Comparison of ENCODE assay signal across 15 cellular contexts in the genomic region with DNA sequence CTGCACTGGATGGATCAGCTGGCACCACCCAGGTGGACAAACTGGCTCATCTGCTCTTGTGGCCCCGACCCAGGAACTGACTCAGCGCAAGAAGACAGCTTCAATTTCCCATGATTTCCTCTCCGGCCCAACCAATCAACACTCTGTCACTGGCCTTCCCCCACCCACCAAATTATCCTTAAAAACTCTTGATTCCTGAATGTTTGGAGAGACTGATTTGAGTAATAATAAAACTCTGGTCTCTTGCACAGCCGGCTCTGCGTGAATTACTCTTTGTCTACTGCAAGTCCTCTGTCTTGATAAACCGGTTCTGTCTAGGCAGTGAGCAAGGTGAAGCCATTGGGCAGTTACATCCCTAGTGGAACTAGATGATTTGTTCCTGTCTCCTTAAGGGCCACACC. TPM values are rescaled to one million over a fixed set of nuclear protein-coding genes. Genes with fewer than 3 reads are reported as not detected.
DNase-seq lines count a peak whose midpoint lies in the region; ATAC-seq, FAIRE-seq and TF ChIP-seq lines count a peak whose summit lies in the region.
"Had no signal": no experiment of that assay in that cellular context is flagged by ENCODE, and none has a peak within 500 bp of the region (broad histone marks: within the 10 kb centered on the region; RNA-seq: fewer than 3 reads in every experiment).

No MANE protein-coding gene starts in this region.

- CTCF ChIA-PET in Caco-2 (lab: Charles Lee), result no interaction called here
- CTCF ChIA-PET in K562 (lab: Yijun Ruan, JAX; ENCODE audit: low intra/inter-chr PET ratio), result no interaction called here

- WGBS in K562 (ENCODE audit: insufficient coverage, low coverage, missing lambda C conversion rate), result 7% methylated on average over 6 of the region's 6 CpGs

- H3K9me3 ChIP-seq in Caco-2, result no peaks in the 10 kb centered on the region
- no peaks in the 10 kb centered on the region for H3K9me3 ChIP-seq in K562 (replicated peaks; ENCODE audit: control insufficient read depth, insufficient read depth, low read depth, low read length)

- H3K79me2 ChIP-seq in K562 (ENCODE audit: control insufficient read depth, insufficient read depth, low read length), result no peaks in the 10 kb centered on the region

- no peaks in the 10 kb centered on the region for H3K9me1 ChIP-seq in K562 (ENCODE audit: control insufficient read depth, insufficient read depth, low read length)

- ATAC-seq in K562, result no peak

- in situ Hi-C loops in K562 (cut with MboI), result no loop called here

- H4K20me1 ChIP-seq in K562 (replicated peaks; ENCODE audit: control insufficient read depth, insufficient read depth, low read length), result no peaks in the 10 kb centered on the region

- no peak for TF ChIP-seq EP300 in K562 (IDR thresholded peaks at IDR 0.05; ENCODE audit: low read length)

- BruUV-seq in Caco-2 (replicated peaks; lab: Mats Ljungman, UMichigan), result no TSS peak
- no TSS peak for BruUV-seq in K562 (replicated peaks; lab: Mats Ljungman, UMichigan)

- H3K36me3 ChIP-seq in Caco-2 (ENCODE audit: control insufficient read depth, insufficient read depth, low read length) (peaks cover 3% of the 10 kb centered on the region), H7 (replicated peaks; ENCODE audit: control insufficient read depth, insufficient read depth, low read length) (no peaks in the 10 kb centered on the region; the same call in 1 of the 2 replicates), K562 (ENCODE audit: control insufficient read depth, insufficient read depth, low read length) (no peaks in the 10 kb centered on the region)
- H3K36me3 ChIP-seq: cardiac muscle cell had no signal

- H3K9me3 Mint-ChIP-seq in Caco-2 (ENCODE audit: unreplicated experiment), result no peaks in the 10 kb centered on the region

- no peak for TF ChIP-seq RAD21 in K562 (CRISPR knock-in tag; conservative IDR thresholded peaks at IDR 0.05 in 1 of 2, IDR thresholded peaks at IDR 0.05 in 1 of 2)

- no peak overlapping the region for H3K27ac ChIP-seq in K562 (ENCODE audit: extremely low read depth, low read depth, low read length)
- H3K27ac ChIP-seq: cardiac muscle cell had no signal

- H3K4me2 ChIP-seq in K562 (ENCODE audit: insufficient read depth, low read length), result no peak overlapping the region

- H3K27me3 Mint-ChIP-seq in Caco-2 (ENCODE audit: insufficient read depth, unreplicated experiment), result no peaks in the 10 kb centered on the region

- no peak overlapping the region for H3K4me3 ChIP-seq in Caco-2 (ENCODE audit: low read depth, low read length)
- H3K4me3 ChIP-seq in H7 (ENCODE audit: insufficient read depth, low read depth, low read length), result no peak overlapping the region
- no peak overlapping the region for H3K4me3 ChIP-seq in K562
- H3K4me3 ChIP-seq: cardiac muscle cell had no signal

- DNase-seq in Caco-2, result peak; percentile 69
- peak; percentile 6 for DNase-seq in H7
- no peak for DNase-seq in K562 (ENCODE audit: extremely low read depth in 1 of 4, low spot score in 3 of 4)
- DNase-seq in mucosa of gallbladder (ENCODE audit: low spot score), result peak; percentile 61
- DNase-seq in NK-92 (lab: John Stamatoyannopoulos, UW; ENCODE audit: unreplicated experiment), result no peak
- no peak for DNase-seq in AG20443 (ENCODE audit: low spot score)
- no peak for DNase-seq in posterior cingulate gyrus
- DNase-seq: activated CD4-positive, alpha-beta T cell treated with anti-CD3 and anti-CD28 coated beads, Interleukin-2, amount 50 U/mL, for 4 hours; C1 segment of cervical spinal cord; kidney; NCI-H524 had no signal

- H3K9ac ChIP-seq in K562 (ENCODE audit: insufficient read depth in 1 of 2, low read depth in 2 of 2, low read length in 2 of 2), result no peak overlapping the region

- peak overlapping the region; percentile 57 for H3K4me3 Mint-ChIP-seq in Caco-2 (ENCODE audit: unreplicated experiment)

- H3K4me1 ChIP-seq in Caco-2 (peaks cover 17% of the 10 kb centered on the region), K562 (replicated peaks in 1 of 2; ENCODE audit: control insufficient read depth in 2 of 2, insufficient read depth in 2 of 2, low read length in 2 of 2) (peaks cover 4 to 6% of the 10 kb centered on the region in 2 experiments; a peak in 3 of 5 replicates)

- TF ChIP-seq POLR2A in K562 (conservative IDR thresholded peaks at IDR 0.05), result no peak

- H3K27me3 ChIP-seq in Caco-2 (replicated peaks; ENCODE audit: control insufficient read depth, insufficient read depth, low read length) (no peaks in the 10 kb centered on the region), H7 (ENCODE audit: control insufficient read depth, insufficient read depth, low read length) (0 out of 2 replicates have a peak, but pooled peaks cover 3% of the 10 kb centered on the region), K562 (ENCODE audit: control insufficient read depth in 2 of 2, insufficient read depth in 2 of 2, low read length in 2 of 2) (peaks cover 44 to 81% of the 10 kb centered on the region in 2 experiments)
- H3K27me3 ChIP-seq: cardiac muscle cell had no signal

- POLR2A ChIA-PET in Caco-2 (lab: Charles Lee), result no interaction called here
- POLR2A ChIA-PET in K562 (lab: Yijun Ruan, JAX), result interaction anchor here (1.1 to 1.3 kb wide), 2 partner anchors 8 to 25 kb away, joined by 4 read pairs; no protein-coding TSS in a partner anchor

- H2AFZ ChIP-seq in K562 (ENCODE audit: low read depth, low read length), result no peak overlapping the region

- peaks cover 11% of the 10 kb centered on the region for H3K36me3 Mint-ChIP-seq in Caco-2 (ENCODE audit: insufficient read depth, unreplicated experiment)

- FAIRE-seq in K562 (lab: Jason Lieb, UNC), result peak; percentile 49
- FAIRE-seq: endometrium, G401.6, kidney, urothelium cell line had no signal

- intact Hi-C loops in Caco-2 (cut with micrococcal nuclease; ENCODE audit: unreplicated experiment) (no loop called here), K562 (cut with micrococcal nuclease) (loop anchor here (10.0 kb wide), 1 partner anchor 125 kb away; no protein-coding TSS in a partner anchor), posterior cingulate gyrus (cut with DNase I) (no loop called here)

- H3K27ac Mint-ChIP-seq in Caco-2 (ENCODE audit: unreplicated experiment), result peak overlapping the region; percentile 78

- H3K4me1 Mint-ChIP-seq in Caco-2 (ENCODE audit: low read depth, unreplicated experiment), result peaks cover 22% of the 10 kb centered on the region

- TF ChIP-seq CTCF in Caco-2 (IDR thresholded peaks at IDR 0.05; ENCODE audit: insufficient read depth in 1 of 2, low read depth in 1 of 2, low read length in 1 of 2, severe bottlenecking in 1 of 2, unreplicated experiment in 1 of 2), result no peak
- no peak for TF ChIP-seq CTCF in K562 (IDR thresholded peaks at IDR 0.05 in 2 of 3, conservative IDR thresholded peaks at IDR 0.05 in 1 of 3; ENCODE audit: insufficient read depth in 2 of 3, low read depth in 1 of 3, low read length in 3 of 3)

TF ChIP-seq in K562, 482 proteins besides CTCF, POLR2A, EP300 and RAD21:
- no peak for TF ChIP-seq ZNF644 (tag; IDR thresholded peaks at IDR 0.05; ENCODE audit: low read depth)
- TF ChIP-seq, protein P1, sequence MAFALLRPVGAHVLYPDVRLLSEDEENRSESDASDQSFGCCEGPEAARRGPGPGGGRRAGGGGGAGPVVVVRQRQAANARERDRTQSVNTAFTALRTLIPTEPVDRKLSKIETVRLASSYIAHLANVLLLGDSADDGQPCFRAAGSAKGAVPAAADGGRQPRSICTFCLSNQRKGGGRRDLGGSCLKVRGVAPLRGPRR (CRISPR knock-in tag; IDR thresholded peaks at IDR 0.05), result no peak
TF ChIP-seq in K562: peak in this region for 0.

RNA-seq across cellular contexts. Expression of a gene that starts 16.1 kb away (rescaled TPM):
- total RNA-seq in Caco-2 (2022) (41.8 and 43.8 TPM in 2 replicates), K562 (2014; rRNA removed) (0.29 TPM in 1 of 2 replicates, not detected in the other), K562 (2014; rRNA removed; fragmentation: Illumina TruSeq; extraction: Trizol) (0.11 TPM in 1 of 2 replicates, not detected in the other), K562 (2015; rRNA removed; fragmentation: Illumina TruSeq; extraction: Trizol) (0.04 TPM in 1 of 2 replicates, not detected in the other), K562 (2021) (0.11 and 0.27 TPM in 2 replicates), mucosa of gallbladder (62.8 TPM)
- 25.3 and 25.7 TPM in 2 replicates for total RNA-seq in H7 (2014; rRNA removed; shearing (Covaris generic))
- 0.60 and 1.0 TPM in 2 replicates for total RNA-seq in K562 (2011; cell fraction: chromatin; rRNA removed; ENCODE audit: low replicate concordance)
- 0.26 and 0.33 TPM in 2 replicates for total RNA-seq in K562 (2011; cell fraction: nucleolus; rRNA removed)
- 0.44 and 1.4 TPM in 2 replicates for total RNA-seq in K562 (2011; cell fraction: nucleoplasm; rRNA removed)
- polyA plus RNA-seq in K562 (2011; rRNA removed) (0.03 and 0.32 TPM in 2 replicates), K562 (2014; fragmentation: Illumina TruSeq; extraction: Trizol) (0.19 TPM in 1 of 2 replicates, not detected in the other), K562 (2014; fragmentation: Nextera tagmentation; extraction: Ambion mirVana) (under 1 TPM; 0.13 to 0.89 TPM), K562 (2014; rRNA removed) (0.07 and 0.69 TPM in 2 replicates)
- 0.06 and 0.22 TPM in 2 replicates for polyA plus RNA-seq in K562 (2011; cell fraction: cytosol; rRNA removed)
- 0.38 and 0.94 TPM in 2 replicates for polyA plus RNA-seq in K562 (2011; cell fraction: nucleus; rRNA removed)
- polyA plus RNA-seq in K562 (2012), result 0.36 and 0.76 TPM in 2 replicates
- 0.21 TPM in 1 of 2 replicates, not detected in the other for polyA minus RNA-seq in K562 (2011; rRNA and poly(A)+ RNA removed)
- polyA minus RNA-seq in K562 (2011; cell fraction: cytosol; rRNA and poly(A)+ RNA removed), result not detected in 2 replicates
- polyA minus RNA-seq in K562 (2011; cell fraction: nucleus; rRNA and poly(A)+ RNA removed), result 0.11 and 0.13 TPM in 2 replicates

Comparison
In these comparisons a context has a peak if more than half of its experiments do, and no peak if none do; other contexts are left out.
1. DNase-seq: peak in Caco-2 (2 of 2), H7 (single experiment) and mucosa of gallbladder (single experiment); none in K562 (0 of 4), NK-92 (single experiment), AG20443 (single experiment) and posterior cingulate gyrus (0 of 10).
2. RNA of a gene that starts 16.1 kb away (total RNA-seq): 62.8 TPM in mucosa of gallbladder (single experiment), 41.8 to 43.8 TPM in Caco-2 and 25.3 to 25.7 TPM in H7; 0.04 to 1.4 TPM in K562; every median in the first group is over 10 times any median in the second.